ENCODE assay signal across 17 cellular contexts in genomic region chr22:19614546-19614884, GRCh38.
DNase-seq lines count a peak whose midpoint lies in the region; ATAC-seq, FAIRE-seq and TF ChIP-seq lines count a peak whose summit lies in the region.
"Had no signal": no experiment of that assay in that cellular context is flagged by ENCODE, and none has a peak within 500 bp of the region (broad histone marks: within the 10 kb centered on the region; RNA-seq: fewer than 3 reads in every experiment).

No MANE protein-coding gene starts in this region.

- H3K9me1 ChIP-seq in K562 (ENCODE audit: control insufficient read depth, insufficient read depth, low read length): no peaks in the 10 kb centered on the region

- CTCF ChIA-PET in K562 (lab: Yijun Ruan, JAX; ENCODE audit: low intra/inter-chr PET ratio): no interaction called here

- H3K4me3 ChIP-seq in BLaER1 (no peak overlapping the region), Karpas-422 (ENCODE audit: low read length) (peak overlapping the region; percentile 43; the same call in 1 of the 2 replicates), K562 (no peak overlapping the region), gastroesophageal sphincter (no peak overlapping the region)
- H3K4me3 ChIP-seq: HAP-1 had no signal

- H3K4me2 ChIP-seq in BLaER1: peak overlapping the region; percentile 47; the same call in 1 of the 2 replicates
- peak overlapping the region; percentile 58 for H3K4me2 ChIP-seq in Karpas-422 (ENCODE audit: low read depth, low read length, poor library complexity, severe bottlenecking)
- H3K4me2 ChIP-seq in K562 (ENCODE audit: insufficient read depth, low read length): no peak overlapping the region
- H3K4me2 ChIP-seq: KMS-11 had no signal

- H3K79me2 ChIP-seq in Karpas-422 (ENCODE audit: low read length) (no peaks in the 10 kb centered on the region), K562 (ENCODE audit: control insufficient read depth, insufficient read depth, low read length) (no peaks in the 10 kb centered on the region)

- no peak for TF ChIP-seq RAD21 in K562 (CRISPR knock-in tag; conservative IDR thresholded peaks at IDR 0.05 in 1 of 2, IDR thresholded peaks at IDR 0.05 in 1 of 2)

- TF ChIP-seq POLR2A in GM12891 (IDR thresholded peaks at IDR 0.05; ENCODE audit: low read depth, low read length) (no peak), K562 (conservative IDR thresholded peaks at IDR 0.05) (no peak), gastroesophageal sphincter (IDR thresholded peaks at IDR 0.05) (no peak)

- no peaks in the 10 kb centered on the region for H3K36me3 ChIP-seq in BLaER1
- H3K36me3 ChIP-seq in Karpas-422 (ENCODE audit: insufficient read depth, low read length): no peaks in the 10 kb centered on the region
- no peaks in the 10 kb centered on the region for H3K36me3 ChIP-seq in K562 (ENCODE audit: control insufficient read depth, insufficient read depth, low read length)
- H3K36me3 ChIP-seq in gastroesophageal sphincter: no peaks in the 10 kb centered on the region
- H3K36me3 ChIP-seq: BE2C, HAP-1 had no signal

- BruUV-seq in K562 (replicated peaks; lab: Mats Ljungman, UMichigan): no TSS peak

- POLR2A ChIA-PET in K562 (lab: Yijun Ruan, JAX): interaction anchor here (0.7 to 2.5 kb wide), 5 partner anchors 9 to 31 kb away, joined by 3 to 7 read pairs (median 5); no protein-coding TSS in a partner anchor

- H3K9me2 ChIP-seq in Karpas-422 (replicated peaks; ENCODE audit: insufficient read depth, low read length): no peaks in the 10 kb centered on the region

- WGBS in K562 (ENCODE audit: insufficient coverage, low coverage, missing lambda C conversion rate): 5% methylated on average over 2 of the region's 2 CpGs
- 28 to 37% methylated on average over 2 of the region's 2 CpGs for WGBS in gastroesophageal sphincter (ENCODE audit: low coverage in 1 of 2), 2 donors

- H3K27me3 ChIP-seq in BLaER1 (no peaks in the 10 kb centered on the region), Karpas-422 (ENCODE audit: low read length) (no peaks in the 10 kb centered on the region), K562 (ENCODE audit: control insufficient read depth in 2 of 2, insufficient read depth in 2 of 2, low read length in 2 of 2) (peaks cover 79 to 87% of the 10 kb centered on the region in 2 experiments), gastroesophageal sphincter (peaks cover 61% of the 10 kb centered on the region)
- H3K27me3 ChIP-seq: BE2C had no signal

- TF ChIP-seq CTCF in K562 (IDR thresholded peaks at IDR 0.05 in 2 of 3, conservative IDR thresholded peaks at IDR 0.05 in 1 of 3; ENCODE audit: insufficient read depth in 2 of 3, low read depth in 1 of 3, low read length in 3 of 3) (no peak), gastroesophageal sphincter (IDR thresholded peaks at IDR 0.05) (no peak)

- no peak for TF ChIP-seq EP300 in K562 (IDR thresholded peaks at IDR 0.05; ENCODE audit: low read length)
- TF ChIP-seq EP300 in gastroesophageal sphincter (IDR thresholded peaks at IDR 0.05): no peak

- H3K9me3 ChIP-seq in BLaER1: no peaks in the 10 kb centered on the region
- no peaks in the 10 kb centered on the region for H3K9me3 ChIP-seq in Karpas-422 (ENCODE audit: low read length)
- H3K9me3 ChIP-seq in K562 (replicated peaks; ENCODE audit: control insufficient read depth, insufficient read depth, low read depth, low read length): no peaks in the 10 kb centered on the region
- H3K9me3 ChIP-seq in gastroesophageal sphincter: no peaks in the 10 kb centered on the region
- H3K9me3 ChIP-seq: BE2C, HAP-1 had no signal

- H2AFZ ChIP-seq in Karpas-422 (ENCODE audit: low read length): no peak overlapping the region
- no peak overlapping the region for H2AFZ ChIP-seq in K562 (ENCODE audit: low read depth, low read length)

- ATAC-seq in K562: no peak
- no peak for ATAC-seq in gastroesophageal sphincter
- ATAC-seq in HG02840 (IDR thresholded peaks at IDR 0.05; ENCODE audit: low FRiP score, unreplicated experiment): no peak

- H3K9ac ChIP-seq in BLaER1 (no peak overlapping the region), Karpas-422 (ENCODE audit: low read length) (peak overlapping the region; percentile 81), K562 (ENCODE audit: insufficient read depth in 1 of 2, low read depth in 2 of 2, low read length in 2 of 2) (no peak overlapping the region)
- H3K9ac ChIP-seq: KMS-11 had no signal

- intact Hi-C loops in K562 (cut with micrococcal nuclease): no loop called here

- no peak for DNase-seq in GM12891 (ENCODE audit: insufficient read length, low spot score)
- DNase-seq in Karpas-422: peak; percentile 91
- DNase-seq in K562 (ENCODE audit: extremely low read depth in 1 of 4, low spot score in 3 of 4): no peak
- no peak for DNase-seq in NCI-H2081 treated with DMSO at 0.1 percent for 48 hours (lab: John Stamatoyannopoulos, UW)
- DNase-seq in NCI-H82 (lab: John Stamatoyannopoulos, UW): no peak
- DNase-seq: 8988T; BE2C; CD4-positive, alpha-beta memory T cell; DMS153; DMS79; GF-D8 had no signal

- no peak overlapping the region for H3K27ac ChIP-seq in BLaER1
- H3K27ac ChIP-seq in Karpas-422 (ENCODE audit: low read length): peak overlapping the region; percentile 98
- H3K27ac ChIP-seq in K562 (ENCODE audit: extremely low read depth, low read depth, low read length): no peak overlapping the region
- H3K27ac ChIP-seq in gastroesophageal sphincter: no peak overlapping the region
- H3K27ac ChIP-seq: KMS-11 had no signal

- H4K20me1 ChIP-seq in BLaER1: no peaks in the 10 kb centered on the region
- no peaks in the 10 kb centered on the region for H4K20me1 ChIP-seq in Karpas-422 (ENCODE audit: insufficient read depth, low read depth, low read length)
- H4K20me1 ChIP-seq in K562 (replicated peaks; ENCODE audit: control insufficient read depth, insufficient read depth, low read length): peaks cover 16% of the 10 kb centered on the region

- H3K4me1 ChIP-seq in BLaER1 (peaks cover 43% of the 10 kb centered on the region), Karpas-422 (ENCODE audit: low read length) (peaks cover 93% of the 10 kb centered on the region), K562 (replicated peaks in 1 of 2; ENCODE audit: control insufficient read depth in 2 of 2, insufficient read depth in 2 of 2, low read length in 2 of 2) (peaks cover 0 to 18% of the 10 kb centered on the region in 2 experiments; a peak in 3 of 5 replicates), gastroesophageal sphincter (no peaks in the 10 kb centered on the region)
- H3K4me1 ChIP-seq: BE2C, HAP-1 had no signal

- in situ Hi-C loops in K562 (cut with MboI): no loop called here

- FAIRE-seq in GM12891 (lab: Jason Lieb, UNC) (peak; percentile 45), K562 (lab: Jason Lieb, UNC) (no peak)
- FAIRE-seq: H1 had no signal

TF ChIP-seq in GM12891, 5 proteins besides CTCF, POLR2A, EP300 and RAD21:
- TF ChIP-seq POLR2AphosphoS5 (IDR thresholded peaks at IDR 0.05; ENCODE audit: low read depth, low read length) (no peak), TAF1 (IDR thresholded peaks at IDR 0.05; ENCODE audit: low read depth, low read length) (no peak), PAX5 (IDR thresholded peaks at IDR 0.05; ENCODE audit: insufficient read depth, low read length, severe bottlenecking) (no peak), POU2F2 (IDR thresholded peaks at IDR 0.05; ENCODE audit: low read depth, low read length) (no peak)

TF ChIP-seq in K562, 482 proteins besides CTCF, POLR2A, EP300 and RAD21 (continues in another document):
- TF ChIP-seq THRA (IDR thresholded peaks at IDR 0.05) (no peak), BCOR (IDR thresholded peaks at IDR 0.05) (no peak), ZNF609 (CRISPR knock-in tag; IDR thresholded peaks at IDR 0.05; ENCODE audit: borderline replicate concordance) (no peak), RBM17 (IDR thresholded peaks at IDR 0.05; ENCODE audit: borderline replicate concordance, low read depth, low read length) (no peak), BHLHE40 (IDR thresholded peaks at IDR 0.05; ENCODE audit: low read length) (peak; percentile 39)
